ENCODE assay signal across 35 cellular contexts in genomic region chr6:86380571-86381125, GRCh38.
A peak's percentile ranks its signal among the peaks of the same experiment; 100 is the strongest.
DNase-seq lines count a peak whose midpoint lies in the region; ATAC-seq, FAIRE-seq and TF ChIP-seq lines count a peak whose summit lies in the region.
"Had no signal": no experiment of that assay in that cellular context is flagged by ENCODE, and none has a peak within 500 bp of the region (broad histone marks: within the 10 kb centered on the region; RNA-seq: fewer than 3 reads in every experiment).

No MANE protein-coding gene starts in this region.

- DNase-seq in K562 (ENCODE audit: extremely low read depth in 1 of 4, low spot score in 3 of 4) (no peak), caudate nucleus (lab: John Stamatoyannopoulos, UW) (peak in 31 of 61 donors; percentile 0 to 93 (median 37)), head of caudate nucleus (peak in 27 of 42 donors; percentile 9 to 74 (median 37)), putamen (ENCODE audit: low spot score) (peak; percentile 74), HuH-7 (ENCODE audit: low spot score) (no peak), neuronal stem cell (ENCODE audit: low spot score) (no peak), DMS 273 (lab: John Stamatoyannopoulos, UW; ENCODE audit: unreplicated experiment) (no peak)
- DNase-seq: 8988T; ACHN; AML-193; BE2C; C1 segment of cervical spinal cord; Caco-2; Calu3; CD4-positive, alpha-beta memory T cell; CD4-positive, alpha-beta T cell; CD4-positive, CD25-positive, alpha-beta regulatory T cell; CD8-positive, alpha-beta memory T cell; CD8-positive, alpha-beta T cell; COR-L47; DMS 273 treated with DMSO at 0.1 percent for 48 hours; DMS153; DMS53; DMS79; DMS79 treated with DMSO at 0.1 percent for 48 hours; DND-41; EL had no signal

- TF ChIP-seq EP300 in K562 (IDR thresholded peaks at IDR 0.05; ENCODE audit: low read length): no peak

- no peak overlapping the region for H2BK120ac ChIP-seq in neuronal stem cell (ENCODE audit: low read depth, low read length)

- intact Hi-C loops in K562 (cut with micrococcal nuclease): no loop called here
- intact Hi-C loops in head of caudate nucleus (cut with DNase I): no loop called here

- no peak overlapping the region for H2AK5ac ChIP-seq in neuronal stem cell (ENCODE audit: low read depth, low read length)

- no peaks in the 10 kb centered on the region for H3K9me1 ChIP-seq in K562 (ENCODE audit: control insufficient read depth, insufficient read depth, low read length)

- TF ChIP-seq RAD21 in K562 (CRISPR knock-in tag; conservative IDR thresholded peaks at IDR 0.05 in 1 of 2, IDR thresholded peaks at IDR 0.05 in 1 of 2): no peak

- H3K79me2 ChIP-seq in K562 (ENCODE audit: control insufficient read depth, insufficient read depth, low read length): no peaks in the 10 kb centered on the region

- FAIRE-seq in K562 (lab: Jason Lieb, UNC): no peak
- FAIRE-seq: A204.1, A549, D721Med had no signal

- H3K36me3 ChIP-seq in K562 (ENCODE audit: control insufficient read depth, insufficient read depth, low read length) (no peaks in the 10 kb centered on the region), neuronal stem cell (replicated peaks in 1 of 2; ENCODE audit: control insufficient read depth in 2 of 2, insufficient read depth in 2 of 2, low read length in 2 of 2) (no peaks in the 10 kb centered on the region)
- H3K36me3 ChIP-seq: BE2C; BLaER1; BLaER1 treated with 17β-estradiol and CSF1 and Interleukin-3, amounts not matched to agents 10 nM and 100 nM had no signal

- in situ Hi-C loops in K562 (cut with MboI): no loop called here

- no peak overlapping the region for H3K23ac ChIP-seq in neuronal stem cell (ENCODE audit: low read depth, low read length, poor library complexity)

- no peak overlapping the region for H3K4ac ChIP-seq in neuronal stem cell (ENCODE audit: low read length)

- H4K91ac ChIP-seq in neuronal stem cell (ENCODE audit: low read depth, low read length, poor library complexity): no peak overlapping the region

- no peak for TF ChIP-seq CTCF in K562 (IDR thresholded peaks at IDR 0.05 in 2 of 3, conservative IDR thresholded peaks at IDR 0.05 in 1 of 3; ENCODE audit: insufficient read depth in 2 of 3, low read depth in 1 of 3, low read length in 3 of 3)

- BruUV-seq in K562 (replicated peaks; lab: Mats Ljungman, UMichigan): no TSS peak

- no peak overlapping the region for H3K4me3 ChIP-seq in K562
- no peak overlapping the region for H3K4me3 ChIP-seq in neuronal stem cell (ENCODE audit: low read length in 2 of 2)
- H3K4me3 ChIP-seq: A549; BLaER1; BLaER1 treated with 17β-estradiol and CSF1 and Interleukin-3, amounts not matched to agents 10 nM and 100 nM had no signal

- H4K20me1 ChIP-seq in K562 (replicated peaks; ENCODE audit: control insufficient read depth, insufficient read depth, low read length): no peaks in the 10 kb centered on the region
- H4K20me1 ChIP-seq: BLaER1; BLaER1 treated with 17β-estradiol and CSF1 and Interleukin-3, amounts not matched to agents 10 nM and 100 nM had no signal

- no peaks in the 10 kb centered on the region for H3K27me3 ChIP-seq in K562 (ENCODE audit: control insufficient read depth in 2 of 2, insufficient read depth in 2 of 2, low read length in 2 of 2)
- no peaks in the 10 kb centered on the region for H3K27me3 ChIP-seq in neuronal stem cell (ENCODE audit: control insufficient read depth in 3 of 3, insufficient read depth in 3 of 3, low read depth in 1 of 3, low read length in 3 of 3)
- H3K27me3 ChIP-seq: BE2C; BLaER1; BLaER1 treated with 17β-estradiol and CSF1 and Interleukin-3, amounts not matched to agents 10 nM and 100 nM had no signal

- H3K14ac ChIP-seq in neuronal stem cell (ENCODE audit: low read length): no peak overlapping the region

- POLR2A ChIA-PET in K562 (lab: Yijun Ruan, JAX): no interaction called here

- no peak overlapping the region for H3K9ac ChIP-seq in K562 (ENCODE audit: insufficient read depth in 1 of 2, low read depth in 2 of 2, low read length in 2 of 2)
- H3K9ac ChIP-seq in neuronal stem cell (ENCODE audit: low read depth, low read length, poor library complexity): no peak overlapping the region
- H3K9ac ChIP-seq: BLaER1; BLaER1 treated with 17β-estradiol and CSF1 and Interleukin-3, amounts not matched to agents 10 nM and 100 nM had no signal

- H2BK5ac ChIP-seq in neuronal stem cell (ENCODE audit: low read length): no peak overlapping the region

- no peak for ATAC-seq in K562
- ATAC-seq in GM19467 (IDR thresholded peaks at IDR 0.05; ENCODE audit: unreplicated experiment): no peak
- ATAC-seq: A549; CD8-positive, alpha-beta T cell had no signal

- TF ChIP-seq POLR2A in K562 (conservative IDR thresholded peaks at IDR 0.05): no peak

- no peak overlapping the region for H4K8ac ChIP-seq in neuronal stem cell (ENCODE audit: low read depth, low read length)

- WGBS in K562 (ENCODE audit: insufficient coverage, low coverage, missing lambda C conversion rate): 0% methylated on average over 3 of the region's 3 CpGs
- WGBS in neuronal stem cell (ENCODE audit: extremely low coverage in 2 of 2, insufficient read length in 2 of 2, insufficient replicate concordance in 1 of 2), 2 donors: no CpG with 5 or more reads among the region's 3 CpGs

- no peaks in the 10 kb centered on the region for H3K79me1 ChIP-seq in neuronal stem cell (ENCODE audit: low read depth, low read length)

- no peak overlapping the region for H2BK15ac ChIP-seq in neuronal stem cell (ENCODE audit: low read length)

- H3K18ac ChIP-seq in neuronal stem cell (ENCODE audit: low read length): no peak overlapping the region

- H3K27ac ChIP-seq in K562 (ENCODE audit: extremely low read depth, low read depth, low read length) (no peak overlapping the region), caudate nucleus (ENCODE audit: low read depth, low read length) (peak overlapping the region; percentile 24), neuronal stem cell (replicated peaks; ENCODE audit: low read length) (no peak overlapping the region)
- H3K27ac ChIP-seq: 22Rv1; A549; BLaER1; BLaER1 treated with 17β-estradiol and CSF1 and Interleukin-3, amounts not matched to agents 10 nM and 100 nM; C4-2B had no signal

- H2AFZ ChIP-seq in K562 (ENCODE audit: low read depth, low read length): no peak overlapping the region
- no peak overlapping the region for H2AFZ ChIP-seq in neuronal stem cell (ENCODE audit: low read length)

- CTCF ChIA-PET in K562 (lab: Yijun Ruan, JAX; ENCODE audit: low intra/inter-chr PET ratio): no interaction called here

- no peaks in the 10 kb centered on the region for H3K9me3 ChIP-seq in K562 (replicated peaks; ENCODE audit: control insufficient read depth, insufficient read depth, low read depth, low read length)
- no peaks in the 10 kb centered on the region for H3K9me3 ChIP-seq in neuronal stem cell (replicated peaks in 1 of 2; ENCODE audit: control insufficient read depth in 2 of 2, insufficient read depth in 1 of 2, low read depth in 1 of 2, low read length in 2 of 2)
- H3K9me3 ChIP-seq: A549; BE2C; BLaER1; BLaER1 treated with 17β-estradiol and CSF1 and Interleukin-3, amounts not matched to agents 10 nM and 100 nM; Caco-2 had no signal

- H3K4me1 ChIP-seq in K562 (replicated peaks in 1 of 2; ENCODE audit: control insufficient read depth in 2 of 2, insufficient read depth in 2 of 2, low read length in 2 of 2): no peaks in the 10 kb centered on the region
- no peaks in the 10 kb centered on the region for H3K4me1 ChIP-seq in neuronal stem cell (ENCODE audit: control insufficient read depth in 2 of 2, insufficient read depth in 1 of 2, low read depth in 1 of 2, low read length in 2 of 2)
- H3K4me1 ChIP-seq: A549; BE2C; BLaER1; BLaER1 treated with 17β-estradiol and CSF1 and Interleukin-3, amounts not matched to agents 10 nM and 100 nM; Caco-2 had no signal

- H2BK12ac ChIP-seq in neuronal stem cell (ENCODE audit: low read length): no peak overlapping the region

- H3K4me2 ChIP-seq in K562 (ENCODE audit: insufficient read depth, low read length) (no peak overlapping the region), neuronal stem cell (ENCODE audit: insufficient read depth, low read length, poor library complexity, severe bottlenecking) (no peak overlapping the region)
- H3K4me2 ChIP-seq: A549; BLaER1; BLaER1 treated with 17β-estradiol and CSF1 and Interleukin-3, amounts not matched to agents 10 nM and 100 nM had no signal

TF ChIP-seq in K562, 482 proteins besides CTCF, POLR2A, EP300 and RAD21:
- TF ChIP-seq NFIC (IDR thresholded peaks at IDR 0.05) (peak; percentile 32), SMARCE1 (IDR thresholded peaks at IDR 0.05) (no peak)
TF ChIP-seq in K562: peak in this region for 1.

Comparison
In these comparisons a context has a peak if more than half of its experiments do, and no peak if none do; other contexts are left out.
1. DNase-seq: peak in caudate nucleus (31 of 61), head of caudate nucleus (27 of 42) and putamen (single experiment); none in K562 (0 of 4), HuH-7 (single experiment), neuronal stem cell (single experiment) and DMS 273 (single experiment).